Comparison of ENCODE assay signal across 8 cellular contexts in the genomic region with DNA sequence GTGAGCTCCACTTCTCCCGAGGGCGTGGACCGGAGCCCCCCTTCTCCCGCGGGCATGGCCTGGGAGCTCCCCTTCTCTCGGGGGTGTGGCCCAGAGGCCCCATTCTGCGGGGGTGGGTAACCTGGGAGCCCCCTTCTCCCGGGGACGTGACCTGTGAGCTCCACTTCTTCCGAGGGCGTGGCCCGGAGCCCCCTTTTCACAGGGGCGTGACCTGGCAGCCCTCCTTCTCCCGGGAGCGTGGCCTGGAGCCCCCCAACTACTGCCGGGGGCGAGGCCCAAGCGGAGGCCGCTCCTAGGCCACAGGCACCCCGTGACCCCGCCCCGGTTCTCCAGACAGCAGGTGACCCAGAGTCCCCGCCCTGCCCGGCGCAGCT. TPM values are rescaled to one million over a fixed set of nuclear protein-coding genes. Genes with fewer than 3 reads are reported as not detected.
A peak's percentile ranks its signal among the peaks of the same experiment; 100 is the strongest.
DNase-seq lines count a peak whose midpoint lies in the region; ATAC-seq and TF ChIP-seq lines count a peak whose summit lies in the region.

No MANE protein-coding gene starts in this region.

- TF ChIP-seq RAD21 in liver (IDR thresholded peaks at IDR 0.05) = no peak

- peak overlapping the region; percentile 98 for H3K4me3 Mint-ChIP-seq in type B pancreatic cell

- no peaks in the 10 kb centered on the region for H3K27me3 Mint-ChIP-seq in type B pancreatic cell

- H3K36me3 ChIP-seq in right atrium auricular region = peaks cover 7% of the 10 kb centered on the region
- no peaks in the 10 kb centered on the region for H3K36me3 ChIP-seq in adipocyte (ENCODE audit: control insufficient read depth, insufficient read depth, low read length, severe bottlenecking)
- H3K36me3 ChIP-seq in liver (ENCODE audit: control insufficient read depth in 4 of 4, insufficient read depth in 3 of 4, low read depth in 1 of 4, low read length in 3 of 4) = peaks cover 0 to 2% (median under 1%) of the 10 kb centered on the region in 4 donors

- peak overlapping the region; percentile 86 to 95 for H3K4me3 ChIP-seq in right atrium auricular region
- H3K4me3 ChIP-seq in adipocyte (ENCODE audit: low read length) = peak overlapping the region; percentile 97
- peak overlapping the region; percentile 72 to 87 (median 87) for H3K4me3 ChIP-seq in liver (ENCODE audit: low read depth in 1 of 3, low read length in 3 of 3)

- H3K9ac ChIP-seq in adipocyte (ENCODE audit: low read length) = peak overlapping the region; percentile 97
- peak overlapping the region in 1 of 2 donors; percentile 73 for H3K9ac ChIP-seq in liver (ENCODE audit: low read depth in 1 of 2, low read length in 2 of 2)

- H3K27me3 ChIP-seq in right atrium auricular region = no peaks in the 10 kb centered on the region
- no peaks in the 10 kb centered on the region for H3K27me3 ChIP-seq in adipocyte (replicated peaks; ENCODE audit: control insufficient read depth, insufficient read depth, low read length)
- no peaks in the 10 kb centered on the region for H3K27me3 ChIP-seq in liver (ENCODE audit: control insufficient read depth in 4 of 4, insufficient read depth in 4 of 4, low read length in 3 of 4)

- peak overlapping the region; percentile 100 for H3K27ac Mint-ChIP-seq in type B pancreatic cell

- peak; percentile 8 for ATAC-seq in HG03460 (IDR thresholded peaks at IDR 0.05; ENCODE audit: unreplicated experiment)
- no peak for ATAC-seq in GM18868 (IDR thresholded peaks at IDR 0.05; ENCODE audit: unreplicated experiment)

- peaks cover 5% of the 10 kb centered on the region for H3K9me3 Mint-ChIP-seq in type B pancreatic cell

- under 1% methylated on average over 25 of the region's 25 CpGs for WGBS in liver

- intact Hi-C loops in cardiac septum (cut with DNase I) = loop anchor here (2.0 kb wide), 2 partner anchors 43 to 103 kb away; a partner anchor contains a TSS

- no peak for TF ChIP-seq CTCF in right atrium auricular region (IDR thresholded peaks at IDR 0.05)
- TF ChIP-seq CTCF in liver (IDR thresholded peaks at IDR 0.05; ENCODE audit: low read depth, low read length, missing input control) = no peak
- peak; percentile 34 for TF ChIP-seq CTCF in type B pancreatic cell (conservative IDR thresholded peaks at IDR 0.05)

- peak overlapping the region; percentile 98 to 99 for H3K27ac ChIP-seq in right atrium auricular region
- H3K27ac ChIP-seq in liver (ENCODE audit: low read depth in 1 of 2, low read length in 2 of 2) = peak overlapping the region; percentile 98

- H3K4me1 ChIP-seq in right atrium auricular region (peaks cover 0 to 8% of the 10 kb centered on the region in 2 donors), adipocyte (ENCODE audit: control insufficient read depth, insufficient read depth, low read length) (peaks cover 12% of the 10 kb centered on the region), liver (ENCODE audit: control insufficient read depth in 4 of 4, insufficient read depth in 4 of 4, low read length in 3 of 4) (peaks cover 11 to 36% (median 31%) of the 10 kb centered on the region in 4 donors)

- peaks cover 22% of the 10 kb centered on the region for H3K36me3 Mint-ChIP-seq in type B pancreatic cell

- DNase-seq in right atrium auricular region (ENCODE audit: low spot score) (no peak), cardiac septum (ENCODE audit: low spot score) (no peak), adipocyte (ENCODE audit: low read depth) (no peak), type B pancreatic cell (ENCODE audit: extremely low spot score, unreplicated experiment) (no peak), inferior parietal cortex (ENCODE audit: extremely low spot score) (no peak)

- peaks cover 36% of the 10 kb centered on the region for H3K4me1 Mint-ChIP-seq in type B pancreatic cell (ENCODE audit: unreplicated experiment)

- H3K9me3 ChIP-seq in right atrium auricular region (peaks cover 0 to 9% of the 10 kb centered on the region in 2 donors), adipocyte (ENCODE audit: control insufficient read depth, low read length) (peaks cover 7% of the 10 kb centered on the region), liver (ENCODE audit: control insufficient read depth in 4 of 4, low read length in 3 of 4) (no peaks in the 10 kb centered on the region)

TF ChIP-seq in liver, 16 proteins besides CTCF, POLR2A, EP300 and RAD21:
- TF ChIP-seq JUND (IDR thresholded peaks at IDR 0.05) (no peak), NR2F2 (IDR thresholded peaks at IDR 0.05) (no peak), SP1 (IDR thresholded peaks at IDR 0.05) (no peak), RXRA (IDR thresholded peaks at IDR 0.05) (no peak), YY1 (IDR thresholded peaks at IDR 0.05) (no peak), FOXA1 (IDR thresholded peaks at IDR 0.05) (no peak)
- TF ChIP-seq, protein P1, sequence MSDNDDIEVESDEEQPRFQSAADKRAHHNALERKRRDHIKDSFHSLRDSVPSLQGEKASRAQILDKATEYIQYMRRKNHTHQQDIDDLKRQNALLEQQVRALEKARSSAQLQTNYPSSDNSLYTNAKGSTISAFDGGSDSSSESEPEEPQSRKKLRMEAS (IDR thresholded peaks at IDR 0.05) = no peak

RNA-seq across cellular contexts. Expression of a gene that starts 0.3 kb away (rescaled TPM):
- total RNA-seq in right atrium auricular region (10 to 100 TPM in 1 of 2 donors, 1 to 10 TPM in 1; 9.1 to 18.8 TPM), cardiac septum (11.5 TPM), liver (10 to 100 TPM; 15.9 to 17.0 TPM), type B pancreatic cell (ENCODE audit: low replicate concordance) (24.7 and 31.4 TPM in 2 replicates)
- 10 to 100 TPM; 10.4 to 11.8 TPM for polyA plus RNA-seq in liver

RNA-seq across cellular contexts. Expression of a gene that starts 42.5 kb away (rescaled TPM):
- total RNA-seq in right atrium auricular region = 1 to 10 TPM; 3.2 to 5.3 TPM
- total RNA-seq in cardiac septum = 2.9 TPM
- total RNA-seq in liver = 1 to 10 TPM; 4.2 to 6.1 TPM
- polyA plus RNA-seq in liver = 1 to 10 TPM in 1 of 2 donors, under 1 TPM in 1; 0.92 to 1.6 TPM
- total RNA-seq in type B pancreatic cell (ENCODE audit: low replicate concordance) = 6.8 and 10.6 TPM in 2 replicates

RNA-seq across cellular contexts. Expression of a gene that starts 42.8 kb away (rescaled TPM):
- total RNA-seq in right atrium auricular region (10 to 100 TPM; 21.7 to 25.9 TPM), cardiac septum (32.0 TPM), liver (10 to 100 TPM in 1 of 2 donors, 1 to 10 TPM in 1; 9.1 to 23.2 TPM), type B pancreatic cell (ENCODE audit: low replicate concordance) (41.9 and 42.3 TPM in 2 replicates)
- polyA plus RNA-seq in liver = 10 to 100 TPM in 1 of 2 donors, 1 to 10 TPM in 1; 7.5 to 14.9 TPM
